33 cellular contexts compared by ENCODE assay signal in the genomic region with DNA sequence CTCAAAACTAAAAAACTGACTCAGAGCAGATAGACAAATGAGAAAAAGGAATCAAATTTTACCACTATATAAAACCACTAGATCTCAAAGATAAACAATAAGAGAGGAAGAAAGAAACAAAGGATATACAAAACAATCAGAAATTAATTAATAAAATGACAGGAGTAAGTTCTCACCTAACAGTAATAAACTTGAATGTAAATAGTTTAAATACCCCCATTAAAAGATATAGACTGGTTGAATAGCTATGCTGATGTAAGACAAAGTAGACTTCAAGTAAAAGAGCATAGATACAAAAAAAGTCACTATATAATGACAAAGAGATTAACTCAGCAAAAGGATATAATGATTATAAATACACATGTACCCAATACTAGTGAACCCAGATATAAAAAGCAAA.
"Had no signal": no experiment of that assay in that cellular context is flagged by ENCODE, and none has a peak within 500 bp of the region (broad histone marks: within the 10 kb centered on the region; RNA-seq: fewer than 3 reads in every experiment).

No MANE protein-coding gene starts in this region.

- FAIRE-seq: astrocyte, bronchial epithelial cell had no signal

- DNase-seq: activated effector memory CD4-positive, alpha-beta T cell treated with anti-CD3 and anti-CD28 coated beads, Interleukin-2, amount 50 U/mL, for 16 hours; activated effector memory CD4-positive, alpha-beta T cell treated with Interleukin-2 at 50 U/mL for 16 hours; activated gamma-delta T cell; activated gamma-delta T cell treated with Interleukin-2 at 50 U/mL for 16 hours; activated naive CD4-positive, alpha-beta T cell; activated naive CD4-positive, alpha-beta T cell treated with anti-CD3 and anti-CD28 coated beads for 36 hours; activated naive CD4-positive, alpha-beta T cell treated with anti-CD3 and anti-CD28 coated beads, Interleukin-2, amount 10 ng/mL, durations not matched to agents 7 days and 5 days; activated naive CD4-positive, alpha-beta T cell treated with anti-CD3 and anti-CD28 coated beads, Interleukin-2, amount 50 U/mL, for 16 hours; activated naive CD4-positive, alpha-beta T cell treated with Interleukin-2 at 50 U/mL for 16 hours; activated naive CD8-positive, alpha-beta T cell treated with anti-CD3 and anti-CD28 coated beads for 36 hours; activated naive CD8-positive, alpha-beta T cell treated with anti-CD3 and anti-CD28 coated beads, Interleukin-2, amount 10 ng/mL, durations not matched to agents 7 days and 5 days; activated naive CD8-positive, alpha-beta T cell treated with anti-CD3 and anti-CD28 coated beads, Interleukin-2, amount 50 U/mL, for 24 hours; activated T-cell treated with anti-CD3 and anti-CD28 coated beads, Interleukin-2, amount 50 U/mL, for 24 hours; activated T-cell treated with anti-CD3 and anti-CD28 coated beads, Interleukin-2, amount 50 U/mL, for 4 hours; activated T-cell treated with anti-CD3 and anti-CD28 coated beads, Interleukin-2, amount 50 U/mL, for 48 hours; activated T-cell treated with anti-CD3 and anti-CD28 coated beads, Interleukin-2, amount 50 U/mL, for 72 hours; adrenal gland; amniotic stem cell; amygdala; anterior cingulate cortex; aorta; body of pancreas; brain microvascular endothelial cell; caudate nucleus; central memory CD4-positive, alpha-beta T cell; cerebellar nuclear complex had no signal

- ATAC-seq: activated naive CD4-positive, alpha-beta T cell treated with anti-CD3 and anti-CD28 coated beads, Interleukin-2, amount 50 U/mL, for 72 hours; activated naive CD8-positive, alpha-beta T cell treated with anti-CD3 and anti-CD28 coated beads, Interleukin-2, amount 50 U/mL, for 24 hours; activated T-cell treated with anti-CD3 and anti-CD28 coated beads, Interleukin-2, amount 50 U/mL, for 4 hours; activated T-cell treated with anti-CD3 and anti-CD28 coated beads, Interleukin-2, amount 50 U/mL, for 72 hours; activated T-helper 17 cell treated with anti-CD3 and anti-CD28 coated beads, Interleukin-2, amount 50 U/mL, for 72 hours; body of pancreas had no signal

- H3K4me1 ChIP-seq: adrenal gland, ascending aorta, body of pancreas, breast epithelium had no signal

- H3K27me3 ChIP-seq: adrenal gland, ascending aorta, body of pancreas, breast epithelium, cardiac muscle cell had no signal

- H3K4me3 ChIP-seq: adrenal gland, ascending aorta, body of pancreas, breast epithelium, cardiac muscle cell had no signal

- H3K36me3 ChIP-seq: adrenal gland, ascending aorta, brain microvascular endothelial cell, breast epithelium, cardiac muscle cell had no signal

- H3K27ac ChIP-seq: adrenal gland, ascending aorta, body of pancreas, brain microvascular endothelial cell, breast epithelium, cardiac muscle cell had no signal
